8 cellular contexts compared by ENCODE assay signal in genomic region chr3:72996121-72996472, GRCh38.
DNase-seq lines count a peak whose midpoint lies in the region; ATAC-seq and TF ChIP-seq lines count a peak whose summit lies in the region.

No MANE protein-coding gene starts in this region.

- H3K27ac Mint-ChIP-seq in activated naive CD8-positive, alpha-beta T cell, result peak overlapping the region; percentile 94

- peaks cover 7% of the 10 kb centered on the region for H3K4me1 ChIP-seq in iPS-18a (ENCODE audit: control insufficient read depth, low read depth, low read length)

- H3K4me3 Mint-ChIP-seq in activated naive CD8-positive, alpha-beta T cell, result peak overlapping the region; percentile 94

- H3K27me3 ChIP-seq in HL-60 (ENCODE audit: insufficient read depth, poor library complexity, severe bottlenecking), result no peaks in the 10 kb centered on the region
- no peaks in the 10 kb centered on the region for H3K27me3 ChIP-seq in iPS-18a (ENCODE audit: control insufficient read depth, insufficient read depth, low read length)

- no peaks in the 10 kb centered on the region for H3K9me3 Mint-ChIP-seq in activated naive CD8-positive, alpha-beta T cell (ENCODE audit: low read depth)

- DNase-seq in HL-60 (ENCODE audit: low read depth in 1 of 2, low spot score in 1 of 2), result no peak
- peak; percentile 14 for DNase-seq in stimulated activated naive CD8-positive, alpha-beta T cell treated with anti-CD3 and anti-CD28 coated beads, Interleukin-15, Interleukin-2, amounts not matched to agents 100 U/mL and 50 U/mL, for 24 hours
- DNase-seq in SHP77 (lab: John Stamatoyannopoulos, UW), result no peak
- DNase-seq in NCI-H2029 treated with DMSO at 0.1 percent for 48 hours (lab: John Stamatoyannopoulos, UW), result no peak
- no peak for DNase-seq in SKM-1 (lab: John Stamatoyannopoulos, UW; ENCODE audit: unreplicated experiment)

- no peaks in the 10 kb centered on the region for H3K27me3 Mint-ChIP-seq in activated naive CD8-positive, alpha-beta T cell

- H3K4me1 Mint-ChIP-seq in activated naive CD8-positive, alpha-beta T cell (ENCODE audit: low read depth), result peaks cover 38% of the 10 kb centered on the region

- H3K36me3 Mint-ChIP-seq in activated naive CD8-positive, alpha-beta T cell, result peaks cover 6% of the 10 kb centered on the region

- H3K9me3 ChIP-seq in iPS-18a (ENCODE audit: control insufficient read depth, low read depth, low read length), result no peaks in the 10 kb centered on the region

- ATAC-seq in stimulated activated naive CD8-positive, alpha-beta T cell treated with anti-CD3 and anti-CD28 coated beads, Interleukin-15, Interleukin-2, amounts not matched to agents 100 U/mL and 50 U/mL, for 24 hours, result no peak
- ATAC-seq in GM21737 (IDR thresholded peaks at IDR 0.05; ENCODE audit: unreplicated experiment), result no peak

- peaks cover 26% of the 10 kb centered on the region for H3K36me3 ChIP-seq in iPS-18a (ENCODE audit: control insufficient read depth, low read depth, low read length)

- H3K27ac ChIP-seq in HL-60 (replicated peaks), result peak overlapping the region; percentile 97
- H3K27ac ChIP-seq in iPS-18a (ENCODE audit: low read length), result peak overlapping the region; percentile 21

- H3K4me3 ChIP-seq in HL-60 (replicated peaks; ENCODE audit: insufficient read depth, low read length), result peak overlapping the region; percentile 76
- peak overlapping the region; percentile 98 for H3K4me3 ChIP-seq in iPS-18a (ENCODE audit: low read length)

- TF ChIP-seq CTCF in HL-60 (IDR thresholded peaks at IDR 0.05; ENCODE audit: insufficient read depth, low read length), result no peak

- H3K9ac ChIP-seq in iPS-18a (ENCODE audit: low read length), result peak overlapping the region; percentile 97
